In genomic region chr20:36839150-36839549, GRCh38 we compare ENCODE assay signal across 21 cellular contexts. TPM values are rescaled to one million over a fixed set of nuclear protein-coding genes. Genes with fewer than 3 reads are reported as not detected.
"Had no signal": no experiment of that assay in that cellular context is flagged by ENCODE, and none has a peak within 500 bp of the region (broad histone marks: within the 10 kb centered on the region; RNA-seq: fewer than 3 reads in every experiment).

No MANE protein-coding gene starts in this region.

- DNase-seq: activated CD4-positive, alpha-beta T cell treated with anti-CD3 and anti-CD28 coated beads, Interleukin-2, amount 50 U/mL, for 48 hours; activated effector memory CD4-positive, alpha-beta T cell treated with anti-CD3 and anti-CD28 coated beads, Interleukin-2, amount 50 U/mL, for 16 hours; activated T-cell treated with anti-CD3 and anti-CD28 coated beads, Interleukin-2, amount 50 U/mL, for 4 hours; amniotic stem cell; brain microvascular endothelial cell; cerebellar nuclear complex; effector memory CD8-positive, alpha-beta T cell; foreskin melanocyte; heart left ventricle; left colon; lower lobe of right lung; midbrain; posterior cingulate gyrus; stimulated activated CD4-positive, alpha-beta T cell treated with anti-CD3 and anti-CD28 coated beads, Interleukin-15, amount 100 ng/mL, for 24 hours; stimulated activated CD4-positive, alpha-beta T cell treated with anti-CD3 and anti-CD28 coated beads, Interleukin-4, amount 100 ng/mL, for 1 hour; stimulated activated naive CD4-positive, alpha-beta T cell treated with Interleukin-2 at 50 U/mL for 16 hours had no signal

- ATAC-seq: activated CD4-positive, CD25-positive, alpha-beta regulatory T cell treated with anti-CD3 and anti-CD28 coated beads, Interleukin-2, amount 50 U/mL, for 24 hours; activated T-cell treated with anti-CD3 and anti-CD28 coated beads, Interleukin-2, amount 50 U/mL, for 4 hours; effector memory CD8-positive, alpha-beta T cell; heart left ventricle; left colon; lower lobe of right lung had no signal

- H3K27me3 ChIP-seq: brain microvascular endothelial cell, heart left ventricle, neutrophil had no signal

- H3K36me3 Mint-ChIP-seq: activated naive CD8-positive, alpha-beta T cell had no signal

- H3K27ac ChIP-seq: brain microvascular endothelial cell, epithelial cell of prostate, heart left ventricle, lower lobe of right lung, skin epidermis had no signal

- H3K4me3 Mint-ChIP-seq: activated naive CD8-positive, alpha-beta T cell; activated T-cell treated with anti-CD3 and anti-CD28 coated beads, Interleukin-2, amount 50 U/mL, for 4 hours; effector memory CD8-positive, alpha-beta T cell had no signal

- H3K9me3 ChIP-seq: heart left ventricle, lower lobe of right lung, neutrophil had no signal

- H3K9me3 Mint-ChIP-seq: activated T-cell treated with anti-CD3 and anti-CD28 coated beads, Interleukin-2, amount 50 U/mL, for 4 hours; effector memory CD8-positive, alpha-beta T cell had no signal

- H3K36me3 ChIP-seq: brain microvascular endothelial cell, neutrophil had no signal

- H3K4me3 ChIP-seq: heart left ventricle, lower lobe of right lung, skin epidermis had no signal

- H3K27me3 Mint-ChIP-seq: activated naive CD8-positive, alpha-beta T cell; effector memory CD8-positive, alpha-beta T cell had no signal

- H3K27ac Mint-ChIP-seq: activated naive CD8-positive, alpha-beta T cell had no signal

RNA-seq across cellular contexts. Expression of gene TLDC2, which starts 36.8 kb away (rescaled TPM):
- total RNA-seq: activated T-cell treated with anti-CD3 and anti-CD28 coated beads, Interleukin-2, amount 50 U/mL, for 4 hours; heart left ventricle had no signal
